In the genomic region with DNA sequence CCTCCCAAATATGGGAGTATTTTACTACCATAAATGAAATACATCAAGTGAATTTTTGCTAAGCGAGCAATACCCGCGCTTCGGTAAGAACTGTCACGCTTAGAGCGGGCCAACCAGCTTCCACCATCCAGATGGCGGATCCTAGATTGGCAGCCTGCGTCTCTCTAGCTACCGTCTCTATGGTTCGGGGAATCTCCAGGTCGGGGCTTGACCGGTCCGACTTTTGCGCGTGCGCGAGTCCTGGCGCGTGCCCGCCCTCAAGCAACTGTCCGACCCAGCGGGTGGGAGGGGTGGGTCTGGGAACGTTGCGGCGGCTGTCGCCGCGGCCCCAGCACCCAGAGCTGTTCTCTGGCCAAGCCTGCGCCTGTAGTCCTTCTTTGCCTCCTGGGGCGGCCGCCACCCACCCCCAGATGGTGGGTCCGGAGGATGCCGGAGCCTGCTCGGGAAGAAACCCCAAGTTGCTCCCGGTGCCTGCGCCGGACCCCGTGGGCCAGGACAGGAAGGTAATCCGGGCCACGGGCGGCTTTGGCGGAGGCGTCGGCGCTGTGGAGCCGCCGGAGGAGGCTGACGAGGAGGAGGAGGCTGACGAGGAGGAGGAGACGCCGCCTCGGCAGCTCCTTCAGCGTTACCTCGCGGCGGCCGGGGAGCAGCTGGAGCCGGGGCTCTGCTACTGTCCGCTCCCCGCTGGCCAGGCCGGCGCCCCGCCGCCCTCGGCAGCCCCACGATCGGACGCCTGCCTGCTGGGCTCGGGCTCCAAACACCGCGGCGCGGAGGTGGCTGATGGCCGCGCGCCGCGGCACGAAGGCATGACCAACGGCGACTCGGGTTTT, we compare ENCODE assay signal across 8 cellular contexts. TPM values are rescaled to one million over a fixed set of nuclear protein-coding genes. Genes with fewer than 3 reads are reported as not detected.
DNase-seq lines count a peak whose midpoint lies in the region; ATAC-seq, FAIRE-seq and TF ChIP-seq lines count a peak whose summit lies in the region.

TBC1D12 (plus strand) TSS at position 338 of the 830 bp plus-strand sequence; CDS start at position 411, 73 bp downstream.

- H3K36me3 Mint-ChIP-seq in activated T-cell treated with anti-CD3 and anti-CD28 coated beads, Interleukin-2, amount 50 U/mL, for 24 hours (ENCODE audit: low read depth), result no peaks in the 10 kb centered on the region

- 2% methylated on average over 19 of the region's 82 CpGs for WGBS in suprapubic skin

- H3K36me3 ChIP-seq in suprapubic skin, result no peaks in the 10 kb centered on the region

- peaks cover 11% of the 10 kb centered on the region for H3K4me1 Mint-ChIP-seq in activated T-cell treated with anti-CD3 and anti-CD28 coated beads, Interleukin-2, amount 50 U/mL, for 24 hours (ENCODE audit: low read depth)

- H3K27me3 Mint-ChIP-seq in activated T-cell treated with anti-CD3 and anti-CD28 coated beads, Interleukin-2, amount 50 U/mL, for 24 hours, result peaks cover 75% of the 10 kb centered on the region

- ATAC-seq in GM19468 (IDR thresholded peaks at IDR 0.05; ENCODE audit: extremely low read depth, unreplicated experiment), result peak; percentile 58
- peak; percentile 67 for ATAC-seq in HG03571 (IDR thresholded peaks at IDR 0.05; ENCODE audit: unreplicated experiment)

- no peak for TF ChIP-seq POLR2A in suprapubic skin (IDR thresholded peaks at IDR 0.05)

- no peaks in the 10 kb centered on the region for H3K27me3 ChIP-seq in suprapubic skin

- peak; percentile 58 for DNase-seq in D721Med (ENCODE audit: insufficient read length, low spot score)
- DNase-seq in NCI-H82 (lab: John Stamatoyannopoulos, UW), result peak; percentile 97
- DNase-seq in activated T-cell treated with anti-CD3 and anti-CD28 coated beads, Interleukin-2, amount 50 U/mL, for 24 hours, result peak; percentile 63
- DNase-seq in fibroblast of peridontal ligament (ENCODE audit: extremely low read depth), result peak; percentile 97
- DNase-seq in myocyte (ENCODE audit: low read depth), result peak; percentile 98
- DNase-seq in suprapubic skin (ENCODE audit: low spot score in 2 of 2), result peak; percentile 96

- no peaks in the 10 kb centered on the region for H3K9me3 ChIP-seq in suprapubic skin

- H3K4me3 ChIP-seq in suprapubic skin, result peak within 1 kb of the TSS; percentile 99

- H3K4me1 ChIP-seq in suprapubic skin, result peaks cover 24% of the 10 kb centered on the region

- no peak within 1 kb of the TSS for H3K27ac Mint-ChIP-seq in activated T-cell treated with anti-CD3 and anti-CD28 coated beads, Interleukin-2, amount 50 U/mL, for 24 hours

- peak; percentile 16 for FAIRE-seq in D721Med (lab: Jason Lieb, UNC)

- no peak for TF ChIP-seq CTCF in D721Med (IDR thresholded peaks at IDR 0.05; ENCODE audit: insufficient read depth, missing control alignments)
- no peak for TF ChIP-seq CTCF in suprapubic skin (IDR thresholded peaks at IDR 0.05)

- peak within 1 kb of the TSS; percentile 97 for H3K27ac ChIP-seq in suprapubic skin

- TF ChIP-seq EP300 in suprapubic skin (IDR thresholded peaks at IDR 0.05), result no peak

- peak within 1 kb of the TSS; percentile 75 for H3K4me3 Mint-ChIP-seq in activated T-cell treated with anti-CD3 and anti-CD28 coated beads, Interleukin-2, amount 50 U/mL, for 24 hours

- peaks cover 3% of the 10 kb centered on the region for H3K9me3 Mint-ChIP-seq in activated T-cell treated with anti-CD3 and anti-CD28 coated beads, Interleukin-2, amount 50 U/mL, for 24 hours

RNA-seq across cellular contexts. Expression of gene TBC1D12, which starts in this region (rescaled TPM):
- 16.2 and 17.2 TPM in 2 replicates for total RNA-seq in myocyte
- 6.1 TPM for polyA plus RNA-seq in myocyte (2012)
- 10 to 100 TPM; 10.5 to 17.7 (median 12.8) TPM for total RNA-seq in suprapubic skin

Comparison
In these comparisons a context has a peak if more than half of its experiments do, and no peak if none do; other contexts are left out.
1. Peak in every context shown above with its lines: DNase-seq, ATAC-seq, H3K4me3 ChIP-seq and H3K27ac ChIP-seq.